10 cellular contexts compared by ENCODE assay signal in genomic region chr5:142600611-142601360, GRCh38.
A peak's percentile ranks its signal among the peaks of the same experiment; 100 is the strongest.
DNase-seq lines count a peak whose midpoint lies in the region; ATAC-seq and TF ChIP-seq lines count a peak whose summit lies in the region.
"Had no signal": no experiment of that assay in that cellular context is flagged by ENCODE, and none has a peak within 500 bp of the region (broad histone marks: within the 10 kb centered on the region; RNA-seq: fewer than 3 reads in every experiment).

No MANE protein-coding gene starts in this region.

- no peak for TF ChIP-seq POLR2A in ovary (IDR thresholded peaks at IDR 0.05)

- H3K4me1 ChIP-seq in Panc1 (ENCODE audit: control insufficient read depth, insufficient read depth, low read length) (peaks cover 41% of the 10 kb centered on the region), ovary (ENCODE audit: insufficient read depth) (peaks cover 3% of the 10 kb centered on the region)

- CTCF ChIA-PET in Panc1 (lab: Charles Lee) = interaction anchor here (0.6 to 1.5 kb wide), 7 partner anchors 9 to 589 kb away, joined by 3 to 8 read pairs (median 4); no protein-coding TSS in a partner anchor

- no peak for TF ChIP-seq CTCF in Panc1 (IDR thresholded peaks at IDR 0.05)
- no peak for TF ChIP-seq CTCF in fibroblast of the aortic adventitia (IDR thresholded peaks at IDR 0.05; ENCODE audit: insufficient read depth, low read length)
- no peak for TF ChIP-seq CTCF in ovary (IDR thresholded peaks at IDR 0.05)

- H3K4me3 Mint-ChIP-seq in activated T-helper 17 cell treated with anti-CD3 and anti-CD28 coated beads, Interleukin-2, amount 50 U/mL, for 72 hours = no peak overlapping the region
- H3K4me3 Mint-ChIP-seq: activated CD8-positive, alpha-beta T cell treated with anti-CD3 and anti-CD28 coated beads for 36 hours had no signal

- no peak for TF ChIP-seq EP300 in ovary (IDR thresholded peaks at IDR 0.05)

- peaks cover 24% of the 10 kb centered on the region for H3K27me3 Mint-ChIP-seq in activated T-helper 17 cell treated with anti-CD3 and anti-CD28 coated beads, Interleukin-2, amount 50 U/mL, for 72 hours

- H3K27me3 ChIP-seq in Panc1 (ENCODE audit: control insufficient read depth, insufficient read depth, low read length) (no peaks in the 10 kb centered on the region), ovary (no peaks in the 10 kb centered on the region)

- no peaks in the 10 kb centered on the region for H3K36me3 Mint-ChIP-seq in activated T-helper 17 cell treated with anti-CD3 and anti-CD28 coated beads, Interleukin-2, amount 50 U/mL, for 72 hours (ENCODE audit: low read depth)

- in situ Hi-C loops in Panc1 (cut with HindIII; ENCODE audit: low pct_unique_long_range_greater_than_20kb, low sequenced_read_pairs) = no loop called here

- H3K36me3 ChIP-seq in Panc1 (ENCODE audit: control insufficient read depth, insufficient read depth, low read length) (no peaks in the 10 kb centered on the region), ovary (no peaks in the 10 kb centered on the region)

- H3K9me3 ChIP-seq in Panc1 (ENCODE audit: control insufficient read depth, insufficient read depth, low read depth, low read length) = peaks cover under 1% of the 10 kb centered on the region; the same call in 1 of the 2 replicates
- H3K9me3 ChIP-seq in ovary = no peaks in the 10 kb centered on the region

- H3K4me1 Mint-ChIP-seq in activated T-helper 17 cell treated with anti-CD3 and anti-CD28 coated beads, Interleukin-2, amount 50 U/mL, for 72 hours = no peaks in the 10 kb centered on the region

- no TSS peak for BruUV-seq in Panc1 (replicated peaks; lab: Mats Ljungman, UMichigan)

- no peaks in the 10 kb centered on the region for H3K9me3 Mint-ChIP-seq in activated T-helper 17 cell treated with anti-CD3 and anti-CD28 coated beads, Interleukin-2, amount 50 U/mL, for 72 hours
- H3K9me3 Mint-ChIP-seq: activated CD8-positive, alpha-beta T cell treated with anti-CD3 and anti-CD28 coated beads for 36 hours had no signal

- H3K27ac ChIP-seq in Panc1 (ENCODE audit: low read length) = peak overlapping the region; percentile 64
- H3K27ac ChIP-seq in ovary = no peak overlapping the region

- WGBS in ovary, 3 donors = 7 to 12% (median 8%) methylated on average over 20 of the region's 20 CpGs

- POLR2A ChIA-PET in Panc1 (lab: Charles Lee) = interaction anchor here (0.5 to 0.6 kb wide), 2 partner anchors 218 to 333 kb away, joined by 3 to 4 read pairs; no protein-coding TSS in a partner anchor

- no peak overlapping the region for H3K27ac Mint-ChIP-seq in activated T-helper 17 cell treated with anti-CD3 and anti-CD28 coated beads, Interleukin-2, amount 50 U/mL, for 72 hours
- H3K27ac Mint-ChIP-seq: activated CD8-positive, alpha-beta T cell treated with anti-CD3 and anti-CD28 coated beads for 36 hours had no signal

- ATAC-seq in Panc1 (peak; percentile 77), HG03439 (IDR thresholded peaks at IDR 0.05; ENCODE audit: unreplicated experiment) (no peak), GM18867 (IDR thresholded peaks at IDR 0.05; ENCODE audit: unreplicated experiment) (no peak)
- no peak for ATAC-seq in activated T-helper 17 cell treated with anti-CD3 and anti-CD28 coated beads, Interleukin-2, amount 50 U/mL, for 72 hours (replicated peaks)
- ATAC-seq: activated CD8-positive, alpha-beta T cell treated with anti-CD3 and anti-CD28 coated beads for 36 hours had no signal

- H3K4me3 ChIP-seq in Panc1 (ENCODE audit: low read depth in 2 of 2, low read length in 2 of 2) (peak overlapping the region; percentile 21 to 55), fibroblast of the aortic adventitia (ENCODE audit: low read depth, low read length) (peak overlapping the region; percentile 27), ovary (peak overlapping the region; percentile 14)

- intact Hi-C loops in Panc1 (cut with micrococcal nuclease; ENCODE audit: unreplicated experiment) = no loop called here
- intact Hi-C loops in ovary (cut with DNase I) = loop anchor here in 1 of 4 donors (10.0 kb wide), 1 partner anchor 274 kb away; no protein-coding TSS in a partner anchor

- peak; percentile 48 for DNase-seq in COLO668 (lab: John Stamatoyannopoulos, UW; ENCODE audit: unreplicated experiment)
- DNase-seq in Panc1 (ENCODE audit: low read depth, low spot score) = no peak
- peak; percentile 71 for DNase-seq in fibroblast of the aortic adventitia (ENCODE audit: low read depth)
- peak; percentile 24 to 54 (median 39) for DNase-seq in ovary
- DNase-seq in activated CD4-positive, alpha-beta T cell treated with anti-CD3 and anti-CD28 coated beads for 1 hour = no peak
- DNase-seq: NCI-H1694 treated with DMSO at 0.1 percent for 48 hours had no signal

Comparison
In these comparisons a context has a peak if more than half of its experiments do, and no peak if none do; other contexts are left out.
1. DNase-seq: peak in COLO668 (single experiment), fibroblast of the aortic adventitia (single experiment) and ovary (5 of 5); none in Panc1 (single experiment) and activated CD4-positive, alpha-beta T cell treated with anti-CD3 and anti-CD28 coated beads for 1 hour (single experiment).
2. Peak in every context shown above with its lines, with median percentiles within 50 percentile points of each other: H3K4me3 ChIP-seq.